In the genomic region with DNA sequence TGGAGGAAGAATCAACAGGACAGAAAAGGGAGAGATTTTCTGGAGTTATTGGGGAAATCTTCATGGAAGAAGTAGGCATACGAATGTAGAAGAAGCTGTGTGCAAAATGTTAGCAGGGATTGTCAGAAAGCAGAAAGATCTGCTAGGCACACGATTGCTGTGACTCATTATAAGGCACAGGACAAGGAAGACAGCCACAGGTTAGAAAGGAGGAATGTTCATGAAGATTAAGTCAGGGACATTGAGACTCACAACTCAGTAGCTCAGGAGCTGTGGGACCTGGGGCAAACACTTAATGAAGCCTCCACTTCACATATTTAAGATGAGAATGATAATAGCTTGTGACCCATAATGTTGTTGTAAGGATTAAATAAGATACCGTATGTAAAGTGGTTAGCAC, we compare ENCODE assay signal across 11 cellular contexts. TPM values are rescaled to one million over a fixed set of nuclear protein-coding genes. Genes with fewer than 3 reads are reported as not detected.
DNase-seq lines count a peak whose midpoint lies in the region; ATAC-seq lines count a peak whose summit lies in the region.
"Had no signal": no experiment of that assay in that cellular context is flagged by ENCODE, and none has a peak within 500 bp of the region (broad histone marks: within the 10 kb centered on the region; RNA-seq: fewer than 3 reads in every experiment).

No MANE protein-coding gene starts in this region.

- peak overlapping the region; percentile 26; the same call in 1 of the 2 replicates for H3K27ac ChIP-seq in SJSA1

- peaks cover 38% of the 10 kb centered on the region for H3K4me1 ChIP-seq in SJSA1 (replicated peaks)

- no peak overlapping the region for H3K4me3 Mint-ChIP-seq in effector memory CD8-positive, alpha-beta T cell
- peak overlapping the region in 9 of 10 donors; percentile 4 to 71 (median 62) for H3K4me3 Mint-ChIP-seq in naive thymus-derived CD8-positive, alpha-beta T cell
- H3K4me3 Mint-ChIP-seq: CD14-positive monocyte had no signal

- H3K4me3 ChIP-seq in SJSA1, result no peak overlapping the region; the same call in 1 of the 2 replicates
- H3K4me3 ChIP-seq: stomach had no signal

- no peaks in the 10 kb centered on the region for H3K9me3 ChIP-seq in SJSA1 (replicated peaks)

- POLR2A ChIA-PET in naive thymus-derived CD8-positive, alpha-beta T cell (lab: Charles Lee), result interaction anchor here (1.6 kb wide), 1 partner anchor 102 kb away, joined by 6 read pairs; a partner anchor contains a TSS

- H3K36me3 ChIP-seq in SJSA1, result no peaks in the 10 kb centered on the region

- H3K27me3 ChIP-seq in SJSA1 (replicated peaks), result no peaks in the 10 kb centered on the region
- H3K27me3 ChIP-seq: stomach had no signal

- peaks cover 34 to 61% of the 10 kb centered on the region in 2 donors for H3K4me1 Mint-ChIP-seq in effector memory CD8-positive, alpha-beta T cell (ENCODE audit: low read depth in 2 of 2)
- peaks cover 34 to 58% (median 47%) of the 10 kb centered on the region in 4 donors for H3K4me1 Mint-ChIP-seq in naive thymus-derived CD8-positive, alpha-beta T cell

- peak overlapping the region; percentile 2 to 67 for H3K27ac Mint-ChIP-seq in effector memory CD8-positive, alpha-beta T cell
- peak overlapping the region; percentile 85 to 94 (median 90) for H3K27ac Mint-ChIP-seq in naive thymus-derived CD8-positive, alpha-beta T cell

- H3K36me3 Mint-ChIP-seq in effector memory CD8-positive, alpha-beta T cell (ENCODE audit: insufficient read depth), result peaks cover 53% of the 10 kb centered on the region
- peaks cover 34 to 71% (median 51%) of the 10 kb centered on the region in 3 donors for H3K36me3 Mint-ChIP-seq in naive thymus-derived CD8-positive, alpha-beta T cell

- H3K27me3 Mint-ChIP-seq in effector memory CD8-positive, alpha-beta T cell, result no peaks in the 10 kb centered on the region
- no peaks in the 10 kb centered on the region for H3K27me3 Mint-ChIP-seq in naive thymus-derived CD8-positive, alpha-beta T cell

- no peak for ATAC-seq in effector memory CD8-positive, alpha-beta T cell (replicated peaks)
- ATAC-seq in naive thymus-derived CD8-positive, alpha-beta T cell, result no peak
- no peak for ATAC-seq in GM18867 (IDR thresholded peaks at IDR 0.05; ENCODE audit: unreplicated experiment)
- no peak for ATAC-seq in HG02852 (IDR thresholded peaks at IDR 0.05; ENCODE audit: unreplicated experiment)
- ATAC-seq in HG03139 (IDR thresholded peaks at IDR 0.05; ENCODE audit: unreplicated experiment), result no peak

- peak; percentile 39 for DNase-seq in EH (ENCODE audit: low read depth)
- peak in 1 of 2 experiments; percentile 14 for DNase-seq in SJSA1 (ENCODE audit: low read depth in 1 of 2, low spot score in 2 of 2)
- DNase-seq in effector memory CD8-positive, alpha-beta T cell, result no peak
- no peak for DNase-seq in naive thymus-derived CD8-positive, alpha-beta T cell
- no peak for DNase-seq in stimulated activated CD4-positive, alpha-beta T cell treated with anti-CD3 and anti-CD28 coated beads, Interleukin-1b, Interleukin-23, amount 100 ng/mL, for 48 hours
- DNase-seq: NCI-H345, stomach had no signal

- H3K9me3 Mint-ChIP-seq in effector memory CD8-positive, alpha-beta T cell, result peaks cover 2 to 20% of the 10 kb centered on the region in 2 donors
- peaks cover 16 to 28% (median 22%) of the 10 kb centered on the region in 9 donors for H3K9me3 Mint-ChIP-seq in naive thymus-derived CD8-positive, alpha-beta T cell

RNA-seq across cellular contexts. Expression of a gene that starts 26.7 kb away (rescaled TPM):
- 101 and 111 TPM in 2 replicates for total RNA-seq in SJSA1 (2014; rRNA removed; shearing (Covaris generic))
- total RNA-seq in naive thymus-derived CD8-positive, alpha-beta T cell, result 100 to 1,000 TPM; 105 to 116 TPM
- polyA plus RNA-seq in naive thymus-derived CD8-positive, alpha-beta T cell, result 100 to 1,000 TPM; 166 to 231 (median 203) TPM

Comparison
In these comparisons a context has a peak if more than half of its experiments do, and no peak if none do; other contexts are left out.
1. H3K4me3 Mint-ChIP-seq: peak in naive thymus-derived CD8-positive, alpha-beta T cell (9 of 10); none in effector memory CD8-positive, alpha-beta T cell (0 of 2).